ENCODE assay signal across 17 cellular contexts in the genomic region with DNA sequence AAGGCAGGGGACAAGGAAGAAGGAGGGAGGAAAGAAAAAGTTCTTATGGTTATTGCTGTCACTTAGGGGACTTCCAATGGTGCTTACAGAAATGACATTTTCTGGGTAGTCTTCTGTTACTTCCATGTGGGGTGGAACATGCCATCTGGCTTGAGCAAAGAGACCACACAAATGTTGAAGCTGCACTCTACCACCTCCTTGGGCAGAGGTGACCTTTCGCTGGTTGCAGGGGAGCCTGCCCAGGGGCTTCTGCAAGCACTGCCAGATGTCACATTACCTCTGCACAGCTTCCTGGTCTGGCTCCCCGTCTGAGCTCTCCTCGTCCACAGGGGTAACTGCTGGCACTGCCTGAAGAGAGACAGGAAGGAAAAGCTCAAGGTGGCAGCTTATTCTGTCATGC. TPM values are rescaled to one million over a fixed set of nuclear protein-coding genes. Genes with fewer than 3 reads are reported as not detected.
DNase-seq lines count a peak whose midpoint lies in the region; ATAC-seq and TF ChIP-seq lines count a peak whose summit lies in the region.
"Had no signal": no experiment of that assay in that cellular context is flagged by ENCODE, and none has a peak within 500 bp of the region (broad histone marks: within the 10 kb centered on the region; RNA-seq: fewer than 3 reads in every experiment).

No MANE protein-coding gene starts in this region.

- TF ChIP-seq CTCF in natural killer cell (IDR thresholded peaks at IDR 0.05): no peak
- TF ChIP-seq CTCF in testis (IDR thresholded peaks at IDR 0.05): no peak
- TF ChIP-seq CTCF in vagina (IDR thresholded peaks at IDR 0.05): no peak
- no peak for TF ChIP-seq CTCF in esophagus squamous epithelium (IDR thresholded peaks at IDR 0.05)

- H3K27ac ChIP-seq in CD4-positive, CD25-positive, alpha-beta regulatory T cell (ENCODE audit: insufficient read depth, low read length, poor library complexity, severe bottlenecking): no peak overlapping the region
- H3K27ac ChIP-seq in angular gyrus (ENCODE audit: low read depth, low read length) (peak overlapping the region; percentile 18), testis (no peak overlapping the region), vagina (no peak overlapping the region), esophagus squamous epithelium (no peak overlapping the region)

- no peaks in the 10 kb centered on the region for H3K9me3 ChIP-seq in CD4-positive, CD25-positive, alpha-beta regulatory T cell (ENCODE audit: control insufficient read depth in 2 of 2, low read length in 2 of 2)
- H3K9me3 ChIP-seq in testis (no peaks in the 10 kb centered on the region), vagina (no peaks in the 10 kb centered on the region), esophagus squamous epithelium (no peaks in the 10 kb centered on the region)

- TF ChIP-seq POLR2A in testis (IDR thresholded peaks at IDR 0.05) (no peak), vagina (IDR thresholded peaks at IDR 0.05) (no peak), esophagus squamous epithelium (IDR thresholded peaks at IDR 0.05) (no peak)

- no peak overlapping the region for H3K4me3 Mint-ChIP-seq in CD4-positive, CD25-positive, alpha-beta regulatory T cell
- no peak overlapping the region for H3K4me3 Mint-ChIP-seq in natural killer cell
- H3K4me3 Mint-ChIP-seq: memory B cell; naive thymus-derived CD8-positive, alpha-beta T cell had no signal

- H3K27ac Mint-ChIP-seq in CD4-positive, CD25-positive, alpha-beta regulatory T cell: peak overlapping the region; percentile 48 to 75 (median 61)
- peak overlapping the region; percentile 15 to 54 for H3K27ac Mint-ChIP-seq in natural killer cell

- H3K4me3 ChIP-seq in CD4-positive, CD25-positive, alpha-beta regulatory T cell (ENCODE audit: low read depth, low read length): no peak overlapping the region
- H3K4me3 ChIP-seq in testis (no peak overlapping the region), vagina (no peak overlapping the region), esophagus squamous epithelium (no peak overlapping the region)
- H3K4me3 ChIP-seq: smooth muscle cell had no signal

- peaks cover 0 to 1% (median 0%) of the 10 kb centered on the region in 7 donors for H3K9me3 Mint-ChIP-seq in CD4-positive, CD25-positive, alpha-beta regulatory T cell
- H3K9me3 Mint-ChIP-seq in natural killer cell: no peaks in the 10 kb centered on the region
- H3K9me3 Mint-ChIP-seq: memory B cell; naive thymus-derived CD8-positive, alpha-beta T cell had no signal

- H3K27me3 Mint-ChIP-seq in CD4-positive, CD25-positive, alpha-beta regulatory T cell: no peaks in the 10 kb centered on the region
- H3K27me3 Mint-ChIP-seq in natural killer cell (ENCODE audit: low read depth in 2 of 2): no peaks in the 10 kb centered on the region
- H3K27me3 Mint-ChIP-seq: memory B cell; naive thymus-derived CD8-positive, alpha-beta T cell had no signal

- peaks cover 74% of the 10 kb centered on the region for H3K36me3 Mint-ChIP-seq in CD4-positive, CD25-positive, alpha-beta regulatory T cell
- H3K36me3 Mint-ChIP-seq in natural killer cell: peaks cover 33% of the 10 kb centered on the region

- peaks cover 0 to 11% (median 0%) of the 10 kb centered on the region in 4 donors for H3K4me1 Mint-ChIP-seq in CD4-positive, CD25-positive, alpha-beta regulatory T cell
- H3K4me1 Mint-ChIP-seq in natural killer cell: peaks cover 0 to 9% of the 10 kb centered on the region in 2 donors
- H3K4me1 Mint-ChIP-seq: memory B cell had no signal

- no peak for ATAC-seq in CD4-positive, CD25-positive, alpha-beta regulatory T cell (ENCODE audit: low read depth in 2 of 2)
- no peak for ATAC-seq in natural killer cell
- ATAC-seq: naive thymus-derived CD8-positive, alpha-beta T cell had no signal

- no peaks in the 10 kb centered on the region for H3K27me3 ChIP-seq in CD4-positive, CD25-positive, alpha-beta regulatory T cell (ENCODE audit: control insufficient read depth, insufficient read depth, low read length)
- H3K27me3 ChIP-seq in testis: no peaks in the 10 kb centered on the region
- no peaks in the 10 kb centered on the region for H3K27me3 ChIP-seq in vagina
- H3K27me3 ChIP-seq in esophagus squamous epithelium: no peaks in the 10 kb centered on the region

- peaks cover 83% of the 10 kb centered on the region for H3K36me3 ChIP-seq in CD4-positive, CD25-positive, alpha-beta regulatory T cell (ENCODE audit: control insufficient read depth, insufficient read depth, low read length)
- H3K36me3 ChIP-seq in testis (ENCODE audit: low read depth, missing control alignments) (no peaks in the 10 kb centered on the region), vagina (peaks cover 0 to 61% of the 10 kb centered on the region in 2 donors), esophagus squamous epithelium (peaks cover 0 to 100% (median 13%) of the 10 kb centered on the region in 3 donors)

- DNase-seq in CD4-positive, CD25-positive, alpha-beta regulatory T cell: no peak
- peak; percentile 56 for DNase-seq in KG1 (lab: John Stamatoyannopoulos, UW)
- DNase-seq in natural killer cell: no peak
- no peak for DNase-seq in testis
- DNase-seq in vagina (ENCODE audit: extremely low spot score in 2 of 2): no peak
- no peak for DNase-seq in esophagus squamous epithelium (lab: John Stamatoyannopoulos, UW)
- DNase-seq: activated gamma-delta T cell treated with Interleukin-2 at 50 U/mL for 16 hours; amniotic stem cell; naive thymus-derived CD8-positive, alpha-beta T cell; NCI-H2081 treated with DMSO at 0.1 percent for 48 hours; NCI-H510A treated with DMSO at 0.1 percent for 48 hours; SW 1271; trophoblast cell had no signal

- no peaks in the 10 kb centered on the region for H3K4me1 ChIP-seq in CD4-positive, CD25-positive, alpha-beta regulatory T cell (ENCODE audit: control insufficient read depth, insufficient read depth, low read length, poor library complexity, severe bottlenecking)
- peaks cover 20% of the 10 kb centered on the region for H3K4me1 ChIP-seq in testis
- H3K4me1 ChIP-seq in vagina: no peaks in the 10 kb centered on the region
- peaks cover 0 to 12% (median 0%) of the 10 kb centered on the region in 3 donors for H3K4me1 ChIP-seq in esophagus squamous epithelium

- intact Hi-C loops in natural killer cell (cut with micrococcal nuclease): no loop called here
- intact Hi-C loops in testis (cut with DNase I; ENCODE audit: low total_unique reads): loop anchor here (10.0 kb wide), 1 partner anchor 235 kb away; no protein-coding TSS in a partner anchor
- intact Hi-C loops in vagina (cut with DNase I): no loop called here
- intact Hi-C loops in esophagus squamous epithelium (cut with DNase I): no loop called here

- 75 to 97% methylated on average over 3 of the region's 3 CpGs for WGBS in testis, 2 donors
- 70 to 77% methylated on average over 2 to 3 of the region's 3 CpGs for WGBS in esophagus squamous epithelium, 2 donors

RNA-seq across cellular contexts. Expression of gene APOA1, which starts 32.6 kb away (rescaled TPM):
- total RNA-seq in CD4-positive, CD25-positive, alpha-beta regulatory T cell: not detected
- polyA plus RNA-seq in CD4-positive, CD25-positive, alpha-beta regulatory T cell: under 1 TPM in 1 of 4 donors, not detected in 3; 0.34 TPM
- total RNA-seq in natural killer cell (under 1 TPM in 2 of 3 donors, not detected in 1; 0.54 to 0.87 TPM), testis (1,000 to 10,000 TPM; 2,156 to 2,741 TPM), vagina (2.2 TPM), esophagus squamous epithelium (not detected)
- polyA plus RNA-seq in testis (ENCODE audit: insufficient read depth, low read depth, low replicate concordance): 617 TPM
- total RNA-seq: H1 had no signal

RNA-seq across cellular contexts. Expression of gene APOC3, which starts 40.3 kb away (rescaled TPM):
- not detected for total RNA-seq in CD4-positive, CD25-positive, alpha-beta regulatory T cell
- not detected for polyA plus RNA-seq in CD4-positive, CD25-positive, alpha-beta regulatory T cell
- total RNA-seq in natural killer cell (not detected), testis (under 1 TPM in 1 of 2 donors, not detected in 1; 0.81 TPM), vagina (not detected), esophagus squamous epithelium (not detected)
- 4.0 TPM for polyA plus RNA-seq in testis (ENCODE audit: insufficient read depth, low read depth, low replicate concordance)
- total RNA-seq: H1; naive thymus-derived CD8-positive, alpha-beta T cell; smooth muscle cell had no signal
- polyA plus RNA-seq: H1; naive thymus-derived CD8-positive, alpha-beta T cell had no signal

RNA-seq across cellular contexts. Expression of gene APOA4, which starts 47.0 kb away (rescaled TPM):
- not detected for total RNA-seq in CD4-positive, CD25-positive, alpha-beta regulatory T cell
- not detected for polyA plus RNA-seq in CD4-positive, CD25-positive, alpha-beta regulatory T cell
- total RNA-seq in natural killer cell (not detected), testis (not detected), vagina (not detected), esophagus squamous epithelium (not detected)
- not detected for polyA plus RNA-seq in testis (ENCODE audit: insufficient read depth, low read depth, low replicate concordance)
- total RNA-seq: H1; naive thymus-derived CD8-positive, alpha-beta T cell; smooth muscle cell had no signal
- polyA plus RNA-seq: H1; naive thymus-derived CD8-positive, alpha-beta T cell had no signal

Comparison
In these comparisons a context has a peak if more than half of its experiments do, and no peak if none do; other contexts are left out.
1. RNA of gene APOA1, which starts 32.6 kb away (total RNA-seq): 2,156 to 2,741 TPM in testis; 2.2 TPM in vagina (single experiment), 0.54 to 0.87 TPM in natural killer cell, not detected in CD4-positive, CD25-positive, alpha-beta regulatory T cell (single experiment) and not detected in esophagus squamous epithelium; every median in the first group is over 100 times any median in the second.